In the genomic region with DNA sequence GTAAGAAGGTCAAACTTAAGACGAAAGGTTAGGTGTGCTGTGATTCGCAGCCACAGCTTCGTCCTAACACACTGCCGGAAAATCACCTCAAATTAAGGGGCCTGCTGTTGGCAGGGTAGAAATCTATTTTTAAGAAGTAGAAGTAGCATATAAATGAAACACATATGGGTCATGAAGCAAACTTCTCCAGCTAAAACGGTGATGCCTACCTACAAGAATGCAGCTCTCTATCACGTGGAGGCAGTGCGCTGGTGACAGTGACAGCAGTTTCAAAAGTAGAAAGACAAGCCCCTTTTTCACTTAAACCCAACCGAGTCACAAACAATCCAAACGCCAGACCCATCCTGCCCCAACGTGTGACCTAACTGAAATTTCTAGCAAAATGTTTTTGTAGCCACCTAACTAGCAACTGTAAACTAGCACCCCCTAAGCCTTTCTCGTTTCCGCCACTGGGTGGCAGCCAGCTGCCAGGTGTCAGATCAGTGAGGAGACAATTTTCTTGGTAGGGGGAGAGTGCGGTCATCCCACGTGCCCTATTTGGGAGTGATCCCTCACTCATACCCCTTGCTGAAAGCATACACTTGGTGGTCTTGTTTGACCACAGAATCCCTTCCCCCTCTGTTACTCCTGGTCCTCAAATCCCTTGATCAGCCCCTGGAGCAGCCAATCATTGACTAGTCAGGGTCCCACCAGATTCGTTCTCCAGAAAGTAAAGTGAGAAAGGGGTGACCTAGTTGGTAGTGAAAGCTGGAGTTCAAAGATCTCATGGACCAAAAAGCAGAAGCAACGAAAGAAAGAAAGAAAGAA, we compare ENCODE assay signal across 8 cellular contexts.
DNase-seq lines count a peak whose midpoint lies in the region; ATAC-seq and TF ChIP-seq lines count a peak whose summit lies in the region.

No MANE protein-coding gene starts in this region.

- H3K27ac ChIP-seq in ascending aorta (no peak overlapping the region), right cardiac atrium (ENCODE audit: low read length) (no peak overlapping the region)

- TF ChIP-seq CTCF in AG10803 (conservative IDR thresholded peaks at IDR 0.05; ENCODE audit: low read length) (peak; percentile 97), LNCAP (IDR thresholded peaks at IDR 0.05) (peak; percentile 92), ascending aorta (IDR thresholded peaks at IDR 0.05) (peak; percentile 71 to 87 (median 86))

- ATAC-seq in GM18861 (IDR thresholded peaks at IDR 0.05; ENCODE audit: unreplicated experiment), result peak; percentile 70
- peak; percentile 78 to 84 for ATAC-seq in right cardiac atrium
- ATAC-seq in HG03095 (IDR thresholded peaks at IDR 0.05; ENCODE audit: unreplicated experiment), result no peak

- H3K9me3 ChIP-seq in ascending aorta (no peaks in the 10 kb centered on the region), right cardiac atrium (ENCODE audit: control insufficient read depth, low read length) (no peaks in the 10 kb centered on the region)

- WGBS in right cardiac atrium, result 40% methylated on average over 16 of the region's 16 CpGs

- intact Hi-C loops in ascending aorta (cut with DNase I) (loop anchor here (1.0 to 10.0 kb wide), 4 partner anchors 70 to 643 kb away; a partner anchor contains a TSS), right cardiac atrium (cut with DNase I) (loop anchor here (5.0 to 10.0 kb wide), 4 partner anchors 73 to 260 kb away; a partner anchor contains a TSS)

- DNase-seq in AG10803 (ENCODE audit: low read depth) (peak; percentile 68), SK-N-DZ (ENCODE audit: low spot score) (peak; percentile 83), ascending aorta (ENCODE audit: low spot score in 2 of 2) (peak; percentile 24 to 83), right cardiac atrium (peak; percentile 75 to 92 (median 86)), retina (peak; percentile 77)

- H3K4me3 ChIP-seq in AG10803 (ENCODE audit: low read length) (peak overlapping the region; percentile 13), ascending aorta (no peak overlapping the region), right cardiac atrium (ENCODE audit: low read length) (no peak overlapping the region)

- H3K27me3 ChIP-seq in ascending aorta (no peaks in the 10 kb centered on the region), right cardiac atrium (ENCODE audit: control insufficient read depth, insufficient read depth) (no peaks in the 10 kb centered on the region)

- H3K36me3 ChIP-seq in ascending aorta, result no peaks in the 10 kb centered on the region

- H3K4me1 ChIP-seq in ascending aorta, result no peaks in the 10 kb centered on the region
- H3K4me1 ChIP-seq in right cardiac atrium (ENCODE audit: control insufficient read depth, insufficient read depth, low read length), result no peaks in the 10 kb centered on the region
